15 cellular contexts compared by ENCODE assay signal in genomic region chr11:47864910-47865309, GRCh38. TPM values are rescaled to one million over a fixed set of nuclear protein-coding genes. Genes with fewer than 3 reads are reported as not detected.
A peak's percentile ranks its signal among the peaks of the same experiment; 100 is the strongest.
DNase-seq lines count a peak whose midpoint lies in the region; ATAC-seq and TF ChIP-seq lines count a peak whose summit lies in the region.
"Had no signal": no experiment of that assay in that cellular context is flagged by ENCODE, and none has a peak within 500 bp of the region (broad histone marks: within the 10 kb centered on the region; RNA-seq: fewer than 3 reads in every experiment).

No MANE protein-coding gene starts in this region.

- peaks cover 3% of the 10 kb centered on the region for H3K27me3 Mint-ChIP-seq in T-helper 2 cell treated with Interferon-gamma antibody and Interleukin-4, amounts not matched to agents 5 μg/mL and 100 μg/mL, for 36 hours (ENCODE audit: low read depth)
- H3K27me3 Mint-ChIP-seq: activated CD8-positive, alpha-beta T cell treated with anti-CD3 and anti-CD28 coated beads for 36 hours had no signal

- TF ChIP-seq CTCF in coronary artery (IDR thresholded peaks at IDR 0.05) (no peak), spleen (IDR thresholded peaks at IDR 0.05 in 8 of 11, conservative IDR thresholded peaks at IDR 0.05 in 3 of 11) (no peak)

- no peak for ATAC-seq in GM21576 (IDR thresholded peaks at IDR 0.05; ENCODE audit: unreplicated experiment)
- no peak for ATAC-seq in GM18498 (IDR thresholded peaks at IDR 0.05; ENCODE audit: unreplicated experiment)
- ATAC-seq in HG02571 (IDR thresholded peaks at IDR 0.05; ENCODE audit: unreplicated experiment) = no peak
- ATAC-seq: activated CD8-positive, alpha-beta T cell treated with anti-CD3 and anti-CD28 coated beads for 36 hours; activated naive CD4-positive, alpha-beta T cell treated with anti-CD3 and anti-CD28 coated beads, Interleukin-2, amount 50 U/mL, for 72 hours had no signal

- intact Hi-C loops in spleen (cut with DNase I; ENCODE audit: low total_unique reads) = no loop called here

- H3K4me1 ChIP-seq in spleen = peaks cover 34 to 78% (median 54%) of the 10 kb centered on the region in 6 donors

- H3K4me3 ChIP-seq in coronary artery (peak overlapping the region; percentile 32), spleen (peak overlapping the region in 1 of 8 donors; percentile 13)
- H3K4me3 ChIP-seq: lung had no signal

- H3K9me3 ChIP-seq in spleen = no peaks in the 10 kb centered on the region

- WGBS in spleen, 5 donors = 15 to 32% (median 18%) methylated on average over 5 of the region's 5 CpGs

- H3K4me1 Mint-ChIP-seq in T-helper 2 cell treated with Interferon-gamma antibody and Interleukin-4, amounts not matched to agents 5 μg/mL and 100 μg/mL, for 36 hours (ENCODE audit: low read depth) = peaks cover 41% of the 10 kb centered on the region

- H3K27ac Mint-ChIP-seq in T-helper 2 cell treated with Interferon-gamma antibody and Interleukin-4, amounts not matched to agents 5 μg/mL and 100 μg/mL, for 36 hours = peak overlapping the region; percentile 55
- H3K27ac Mint-ChIP-seq: activated CD8-positive, alpha-beta T cell treated with anti-CD3 and anti-CD28 coated beads for 36 hours; activated naive CD4-positive, alpha-beta T cell treated with anti-CD3 and anti-CD28 coated beads, Interleukin-2, amount 50 U/mL, for 72 hours had no signal

- TF ChIP-seq POLR2A in spleen (IDR thresholded peaks at IDR 0.05) = no peak

- H3K9me3 Mint-ChIP-seq in T-helper 2 cell treated with Interferon-gamma antibody and Interleukin-4, amounts not matched to agents 5 μg/mL and 100 μg/mL, for 36 hours = no peaks in the 10 kb centered on the region
- H3K9me3 Mint-ChIP-seq: activated CD8-positive, alpha-beta T cell treated with anti-CD3 and anti-CD28 coated beads for 36 hours; activated naive CD4-positive, alpha-beta T cell treated with anti-CD3 and anti-CD28 coated beads, Interleukin-2, amount 50 U/mL, for 72 hours had no signal

- H3K27ac ChIP-seq in coronary artery = peak overlapping the region in 1 of 2 donors; percentile 56
- H3K27ac ChIP-seq in spleen = peak overlapping the region; percentile 4 to 69 (median 62)
- H3K27ac ChIP-seq: dorsolateral prefrontal cortex had no signal

- H3K36me3 ChIP-seq in spleen = no peaks in the 10 kb centered on the region

- peak overlapping the region; percentile 35 for H3K4me3 Mint-ChIP-seq in T-helper 2 cell treated with Interferon-gamma antibody and Interleukin-4, amounts not matched to agents 5 μg/mL and 100 μg/mL, for 36 hours
- H3K4me3 Mint-ChIP-seq: activated CD8-positive, alpha-beta T cell treated with anti-CD3 and anti-CD28 coated beads for 36 hours had no signal

- H3K36me3 Mint-ChIP-seq in T-helper 2 cell treated with Interferon-gamma antibody and Interleukin-4, amounts not matched to agents 5 μg/mL and 100 μg/mL, for 36 hours (ENCODE audit: low read depth) = no peaks in the 10 kb centered on the region
- H3K36me3 Mint-ChIP-seq: activated naive CD4-positive, alpha-beta T cell treated with anti-CD3 and anti-CD28 coated beads, Interleukin-2, amount 50 U/mL, for 72 hours had no signal

- H3K27me3 ChIP-seq in spleen (replicated peaks in 1 of 7) = no peaks in the 10 kb centered on the region
- H3K27me3 ChIP-seq: dorsolateral prefrontal cortex had no signal

- DNase-seq in T-helper 2 cell treated with Interferon-gamma antibody and Interleukin-4, amounts not matched to agents 5 μg/mL and 100 μg/mL, for 36 hours (ENCODE audit: low spot score) = no peak
- DNase-seq in T-helper 2 cell (no peak), MV-4-11 (lab: John Stamatoyannopoulos, UW) (peak; percentile 75), coronary artery (ENCODE audit: low spot score) (no peak), spleen (no peak)
- DNase-seq: ACHN; activated CD8-positive, alpha-beta T cell treated with anti-CD3 and anti-CD28 coated beads for 36 hours; dorsolateral prefrontal cortex; NCI-H748 treated with DMSO at 0.1 percent for 48 hours; posterior cingulate gyrus had no signal

RNA-seq across cellular contexts. Expression of gene NUP160, which starts 16.8 kb away (rescaled TPM):
- 10 to 100 TPM; 39.8 to 54.8 (median 46.9) TPM for total RNA-seq in spleen
- 10 to 100 TPM; 16.0 to 20.3 (median 16.0) TPM for polyA plus RNA-seq in spleen
